In genomic region chr11:18321991-18322711, GRCh38 we compare ENCODE assay signal across 1 cellular context.
TF ChIP-seq lines count a peak whose summit lies in the region.

Gene GTF2H1 (plus strand): TSS chr11:18322567. CDS start chr11:18333075, 10,508 bp downstream.
Gene HPS5 (minus strand): TSS chr11:18322140. CDS start chr11:18317858, 4,282 bp downstream.

TF ChIP-seq in K562, 482 proteins besides CTCF, POLR2A, EP300 and RAD21 (continued from another document and continues in another):
- TF ChIP-seq IFI16 (CRISPR knock-in tag; IDR thresholded peaks at IDR 0.05) (no peak), MYC (IDR thresholded peaks at IDR 0.05; ENCODE audit: low read depth, low read length) (peak; percentile 98), MYC (CRISPR knock-in tag; IDR thresholded peaks at IDR 0.05; ENCODE audit: borderline replicate concordance, low read depth) (peak; percentile 98), ZNF696 (CRISPR knock-in tag; conservative IDR thresholded peaks at IDR 0.05) (no peak), SETDB1 (IDR thresholded peaks at IDR 0.05; ENCODE audit: low read length) (peak; percentile 54), HNRNPUL1 (IDR thresholded peaks at IDR 0.05; ENCODE audit: low read length) (no peak), MAX (CRISPR knock-in tag; IDR thresholded peaks at IDR 0.05) (peak; percentile 99), XRCC3 (IDR thresholded peaks at IDR 0.05) (no peak), ZNF77 (CRISPR knock-in tag; IDR thresholded peaks at IDR 0.05) (peak; percentile 55; the same call in 1 of the 2 replicates), MGA (IDR thresholded peaks at IDR 0.05) (peak; percentile 97), JUNB (CRISPR knock-in tag; conservative IDR thresholded peaks at IDR 0.05) (peak; percentile 92), REST (CRISPR knock-in tag; IDR thresholded peaks at IDR 0.05; ENCODE audit: low read depth) (peak; percentile 78; the same call in 1 of the 2 replicates), ZNF766 (CRISPR knock-in tag; conservative IDR thresholded peaks at IDR 0.05) (peak; percentile 63; the same call in 1 of the 2 replicates), ZNF239 (CRISPR knock-in tag; IDR thresholded peaks at IDR 0.05) (peak; percentile 31; the same call in 1 of the 2 replicates), CREM (IDR thresholded peaks at IDR 0.05; ENCODE audit: low read depth) (peak; percentile 98), ARID3B (CRISPR knock-in tag; IDR thresholded peaks at IDR 0.05; ENCODE audit: borderline replicate concordance) (peak; percentile 72; the same call in 1 of the 2 replicates), LEF1 (IDR thresholded peaks at IDR 0.05) (peak; percentile 91), ZNF143 (CRISPR knock-in tag; IDR thresholded peaks at IDR 0.05) (0 out of 2 replicates have a peak, but pooled peaks have one; percentile 56), GATA2 (CRISPR knock-in tag; IDR thresholded peaks at IDR 0.05) (peak; percentile 38; the same call in 1 of the 2 replicates), MXI1 (IDR thresholded peaks at IDR 0.05; ENCODE audit: low read depth, low read length) (peak; percentile 77; the same call in 1 of the 2 replicates), NBN (IDR thresholded peaks at IDR 0.05; ENCODE audit: low read depth) (peak; percentile 94), USF2 (CRISPR knock-in tag; IDR thresholded peaks at IDR 0.05) (peak; percentile 94), MLX (CRISPR knock-in tag; conservative IDR thresholded peaks at IDR 0.05) (0 out of 4 replicates have a peak, but pooled peaks have one; percentile 36 to 62), ZNF592 (IDR thresholded peaks at IDR 0.05) (peak; percentile 55), KAT7 (CRISPR knock-in tag; IDR thresholded peaks at IDR 0.05; ENCODE audit: borderline replicate concordance) (peak; percentile 96; the same call in 1 of the 2 replicates), ZNF830 (CRISPR knock-in tag; IDR thresholded peaks at IDR 0.05) (0 out of 2 replicates have a peak, but pooled peaks have one; percentile 63), ZBTB43 (CRISPR knock-in tag; IDR thresholded peaks at IDR 0.05) (no peak), SIRT6 (IDR thresholded peaks at IDR 0.05; ENCODE audit: low read depth, low read length) (no peak)
